Comparison of ENCODE assay signal across 1 cellular context in the genomic region with DNA sequence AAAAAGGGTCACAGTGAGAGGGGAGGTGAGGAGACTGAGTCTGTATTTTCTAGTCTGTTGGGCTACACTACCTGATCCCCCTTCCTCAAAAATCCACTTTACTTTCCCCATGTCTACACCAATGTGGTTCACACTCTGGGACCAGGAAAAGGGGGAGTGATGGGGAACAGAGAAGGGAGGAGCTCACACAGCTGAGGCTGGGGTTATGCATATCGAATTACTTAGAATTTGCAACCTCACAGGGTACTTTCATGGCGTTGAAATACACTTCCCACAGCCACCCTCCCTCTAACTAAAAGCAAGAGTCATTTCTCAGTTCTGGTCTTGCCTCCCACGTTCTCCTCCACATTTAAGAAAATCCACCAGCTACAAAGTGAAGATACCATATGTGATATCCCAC.
TF ChIP-seq lines count a peak whose summit lies in the region.

No MANE protein-coding gene starts in this region.

TF ChIP-seq in H1, 55 proteins besides CTCF, POLR2A, EP300 and RAD21 (continued from another document):
- TF ChIP-seq, protein P1, sequence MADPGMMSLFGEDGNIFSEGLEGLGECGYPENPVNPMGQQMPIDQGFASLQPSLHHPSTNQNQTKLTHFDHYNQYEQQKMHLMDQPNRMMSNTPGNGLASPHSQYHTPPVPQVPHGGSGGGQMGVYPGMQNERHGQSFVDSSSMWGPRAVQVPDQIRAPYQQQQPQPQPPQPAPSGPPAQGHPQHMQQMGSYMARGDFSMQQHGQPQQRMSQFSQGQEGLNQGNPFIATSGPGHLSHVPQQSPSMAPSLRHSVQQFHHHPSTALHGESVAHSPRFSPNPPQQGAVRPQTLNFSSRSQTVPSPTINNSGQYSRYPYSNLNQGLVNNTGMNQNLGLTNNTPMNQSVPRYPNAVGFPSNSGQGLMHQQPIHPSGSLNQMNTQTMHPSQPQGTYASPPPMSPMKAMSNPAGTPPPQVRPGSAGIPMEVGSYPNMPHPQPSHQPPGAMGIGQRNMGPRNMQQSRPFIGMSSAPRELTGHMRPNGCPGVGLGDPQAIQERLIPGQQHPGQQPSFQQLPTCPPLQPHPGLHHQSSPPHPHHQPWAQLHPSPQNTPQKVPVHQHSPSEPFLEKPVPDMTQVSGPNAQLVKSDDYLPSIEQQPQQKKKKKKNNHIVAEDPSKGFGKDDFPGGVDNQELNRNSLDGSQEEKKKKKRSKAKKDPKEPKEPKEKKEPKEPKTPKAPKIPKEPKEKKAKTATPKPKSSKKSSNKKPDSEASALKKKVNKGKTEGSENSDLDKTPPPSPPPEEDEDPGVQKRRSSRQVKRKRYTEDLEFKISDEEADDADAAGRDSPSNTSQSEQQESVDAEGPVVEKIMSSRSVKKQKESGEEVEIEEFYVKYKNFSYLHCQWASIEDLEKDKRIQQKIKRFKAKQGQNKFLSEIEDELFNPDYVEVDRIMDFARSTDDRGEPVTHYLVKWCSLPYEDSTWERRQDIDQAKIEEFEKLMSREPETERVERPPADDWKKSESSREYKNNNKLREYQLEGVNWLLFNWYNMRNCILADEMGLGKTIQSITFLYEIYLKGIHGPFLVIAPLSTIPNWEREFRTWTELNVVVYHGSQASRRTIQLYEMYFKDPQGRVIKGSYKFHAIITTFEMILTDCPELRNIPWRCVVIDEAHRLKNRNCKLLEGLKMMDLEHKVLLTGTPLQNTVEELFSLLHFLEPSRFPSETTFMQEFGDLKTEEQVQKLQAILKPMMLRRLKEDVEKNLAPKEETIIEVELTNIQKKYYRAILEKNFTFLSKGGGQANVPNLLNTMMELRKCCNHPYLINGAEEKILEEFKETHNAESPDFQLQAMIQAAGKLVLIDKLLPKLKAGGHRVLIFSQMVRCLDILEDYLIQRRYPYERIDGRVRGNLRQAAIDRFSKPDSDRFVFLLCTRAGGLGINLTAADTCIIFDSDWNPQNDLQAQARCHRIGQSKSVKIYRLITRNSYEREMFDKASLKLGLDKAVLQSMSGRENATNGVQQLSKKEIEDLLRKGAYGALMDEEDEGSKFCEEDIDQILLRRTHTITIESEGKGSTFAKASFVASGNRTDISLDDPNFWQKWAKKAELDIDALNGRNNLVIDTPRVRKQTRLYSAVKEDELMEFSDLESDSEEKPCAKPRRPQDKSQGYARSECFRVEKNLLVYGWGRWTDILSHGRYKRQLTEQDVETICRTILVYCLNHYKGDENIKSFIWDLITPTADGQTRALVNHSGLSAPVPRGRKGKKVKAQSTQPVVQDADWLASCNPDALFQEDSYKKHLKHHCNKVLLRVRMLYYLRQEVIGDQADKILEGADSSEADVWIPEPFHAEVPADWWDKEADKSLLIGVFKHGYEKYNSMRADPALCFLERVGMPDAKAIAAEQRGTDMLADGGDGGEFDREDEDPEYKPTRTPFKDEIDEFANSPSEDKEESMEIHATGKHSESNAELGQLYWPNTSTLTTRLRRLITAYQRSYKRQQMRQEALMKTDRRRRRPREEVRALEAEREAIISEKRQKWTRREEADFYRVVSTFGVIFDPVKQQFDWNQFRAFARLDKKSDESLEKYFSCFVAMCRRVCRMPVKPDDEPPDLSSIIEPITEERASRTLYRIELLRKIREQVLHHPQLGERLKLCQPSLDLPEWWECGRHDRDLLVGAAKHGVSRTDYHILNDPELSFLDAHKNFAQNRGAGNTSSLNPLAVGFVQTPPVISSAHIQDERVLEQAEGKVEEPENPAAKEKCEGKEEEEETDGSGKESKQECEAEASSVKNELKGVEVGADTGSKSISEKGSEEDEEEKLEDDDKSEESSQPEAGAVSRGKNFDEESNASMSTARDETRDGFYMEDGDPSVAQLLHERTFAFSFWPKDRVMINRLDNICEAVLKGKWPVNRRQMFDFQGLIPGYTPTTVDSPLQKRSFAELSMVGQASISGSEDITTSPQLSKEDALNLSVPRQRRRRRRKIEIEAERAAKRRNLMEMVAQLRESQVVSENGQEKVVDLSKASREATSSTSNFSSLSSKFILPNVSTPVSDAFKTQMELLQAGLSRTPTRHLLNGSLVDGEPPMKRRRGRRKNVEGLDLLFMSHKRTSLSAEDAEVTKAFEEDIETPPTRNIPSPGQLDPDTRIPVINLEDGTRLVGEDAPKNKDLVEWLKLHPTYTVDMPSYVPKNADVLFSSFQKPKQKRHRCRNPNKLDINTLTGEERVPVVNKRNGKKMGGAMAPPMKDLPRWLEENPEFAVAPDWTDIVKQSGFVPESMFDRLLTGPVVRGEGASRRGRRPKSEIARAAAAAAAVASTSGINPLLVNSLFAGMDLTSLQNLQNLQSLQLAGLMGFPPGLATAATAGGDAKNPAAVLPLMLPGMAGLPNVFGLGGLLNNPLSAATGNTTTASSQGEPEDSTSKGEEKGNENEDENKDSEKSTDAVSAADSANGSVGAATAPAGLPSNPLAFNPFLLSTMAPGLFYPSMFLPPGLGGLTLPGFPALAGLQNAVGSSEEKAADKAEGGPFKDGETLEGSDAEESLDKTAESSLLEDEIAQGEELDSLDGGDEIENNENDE (IDR thresholded peaks at IDR 0.05; ENCODE audit: insufficient replicate concordance, low read length) = no peak
- TF ChIP-seq SP1 (IDR thresholded peaks at IDR 0.05; ENCODE audit: low read depth, low read length) (no peak), SP4 (IDR thresholded peaks at IDR 0.05; ENCODE audit: low read length) (no peak), SIRT6 (IDR thresholded peaks at IDR 0.05; ENCODE audit: low read length) (no peak), POU5F1 (IDR thresholded peaks at IDR 0.05; ENCODE audit: low read depth, low read length) (no peak), JUND (IDR thresholded peaks at IDR 0.05; ENCODE audit: low read length) (no peak), NANOG (IDR thresholded peaks at IDR 0.05; ENCODE audit: insufficient read depth, low read depth, low read length, poor library complexity, severe bottlenecking) (no peak), ATF3 (IDR thresholded peaks at IDR 0.05; ENCODE audit: insufficient read depth, low read depth, low read length) (no peak), RFX5 (IDR thresholded peaks at IDR 0.05; ENCODE audit: borderline replicate concordance, low read depth, low read length) (no peak), HDAC6 (IDR thresholded peaks at IDR 0.05; ENCODE audit: low read depth, low read length) (no peak)
